Comparison of ENCODE assay signal across 26 cellular contexts in the genomic region with DNA sequence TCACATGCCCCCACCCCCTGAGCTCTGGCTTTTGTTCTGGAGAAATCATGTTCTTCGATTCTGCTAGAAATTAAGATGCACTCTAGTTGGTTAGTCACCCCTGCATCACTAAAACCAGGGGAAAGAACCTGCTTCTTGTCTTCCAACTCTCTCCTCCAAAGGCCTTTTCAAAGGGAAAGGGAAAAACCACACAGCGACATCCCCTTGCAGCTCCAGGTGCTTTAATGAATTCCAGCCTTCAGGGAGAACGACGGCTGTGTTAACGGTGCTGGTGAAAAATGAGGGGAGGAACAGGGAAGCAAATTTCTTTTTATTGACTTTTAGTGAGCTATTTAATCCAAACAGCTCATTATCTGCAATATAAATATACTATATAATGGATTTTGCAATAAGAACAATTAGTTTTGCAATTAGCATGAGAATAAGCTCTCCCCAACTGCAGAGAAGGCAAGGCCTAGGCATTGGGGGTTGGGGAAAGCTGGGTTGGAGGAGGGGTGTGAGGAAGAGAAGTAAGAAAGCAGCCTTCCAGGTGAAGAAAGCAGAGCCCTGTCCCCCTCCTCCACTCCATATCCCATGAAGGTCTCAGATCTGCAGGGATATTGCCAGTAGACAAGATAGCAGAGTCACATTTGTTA.
A peak's percentile ranks its signal among the peaks of the same experiment; 100 is the strongest.
DNase-seq lines count a peak whose midpoint lies in the region; ATAC-seq lines count a peak whose summit lies in the region.
"Had no signal": no experiment of that assay in that cellular context is flagged by ENCODE, and none has a peak within 500 bp of the region (broad histone marks: within the 10 kb centered on the region; RNA-seq: fewer than 3 reads in every experiment).

No MANE protein-coding gene starts in this region.

- DNase-seq in H7 (peak; percentile 72), NCI-H1105 treated with DMSO at 0.1 percent for 48 hours (lab: John Stamatoyannopoulos, UW) (peak; percentile 20), NCI-H748 treated with DMSO at 0.1 percent for 48 hours (lab: John Stamatoyannopoulos, UW) (peak; percentile 53), iPS-NIHi7 (ENCODE audit: extremely low spot score) (peak; percentile 53), hippocampal formation (lab: John Stamatoyannopoulos, UW) (no peak)
- no peak for DNase-seq in activated CD4-positive, CD25-positive, alpha-beta regulatory T cell (lab: John Stamatoyannopoulos, UW)
- DNase-seq: activated B cell treated with CpG ODN at 0.5 μM for 24 hours; activated effector memory CD4-positive, alpha-beta T cell treated with anti-CD3 and anti-CD28 coated beads, Interleukin-2, amount 50 U/mL, for 16 hours; activated T-cell treated with anti-CD3 and anti-CD28 coated beads, Interleukin-2, amount 50 U/mL, for 24 hours; BE2C; CD8-positive, alpha-beta T cell; DMS 273 treated with DMSO at 0.1 percent for 48 hours; gastrocnemius medialis; HCEC 1CT; NK-92 treated with Interleukin-12 subunit alpha and Interleukin-12 subunit beta, amount 100 ng/mL, for 24 hours; PC-3; stimulated activated CD4-positive, alpha-beta T cell treated with anti-CD3 and anti-CD28 coated beads, Interleukin-2, amount 100 ng/mL, for 48 hours; stimulated activated naive CD8-positive, alpha-beta T cell treated with anti-CD3 and anti-CD28 coated beads, Interleukin-15, amount 100 ng/mL, for 72 hours; T-helper 1 cell; thyroid gland; uterus had no signal

- no peak for ATAC-seq in HG02610 (IDR thresholded peaks at IDR 0.05; ENCODE audit: unreplicated experiment)
- ATAC-seq: CD8-positive, alpha-beta T cell; gastrocnemius medialis; PC-3; stimulated activated naive CD8-positive, alpha-beta T cell treated with anti-CD3 and anti-CD28 coated beads, Interleukin-15, amount 100 ng/mL, for 72 hours had no signal

- H3K27me3 ChIP-seq in H7 (ENCODE audit: control insufficient read depth, insufficient read depth, low read length) = peaks cover 15% of the 10 kb centered on the region
- H3K27me3 ChIP-seq: BE2C, right lobe of liver had no signal

- H3K36me3 ChIP-seq in H7 (replicated peaks; ENCODE audit: control insufficient read depth, insufficient read depth, low read length) = no peaks in the 10 kb centered on the region
- H3K36me3 ChIP-seq: BE2C, gastrocnemius medialis, neutrophil, prostate gland, right lobe of liver, thyroid gland, uterus had no signal

- H3K4me3 ChIP-seq in H7 (ENCODE audit: insufficient read depth, low read depth, low read length) = no peak overlapping the region
- H3K4me3 ChIP-seq: gastrocnemius medialis, prostate gland, right lobe of liver, SK-N-MC, thyroid gland, uterus had no signal

Comparison
In these comparisons a context has a peak if more than half of its experiments do, and no peak if none do; other contexts are left out.
1. DNase-seq: peak in H7 (single experiment), NCI-H1105 treated with DMSO at 0.1 percent for 48 hours (single experiment), NCI-H748 treated with DMSO at 0.1 percent for 48 hours (single experiment) and iPS-NIHi7 (single experiment); none in hippocampal formation (0 of 2) and activated CD4-positive, CD25-positive, alpha-beta regulatory T cell (0 of 4).